ENCODE assay signal across 9 cellular contexts in the genomic region with DNA sequence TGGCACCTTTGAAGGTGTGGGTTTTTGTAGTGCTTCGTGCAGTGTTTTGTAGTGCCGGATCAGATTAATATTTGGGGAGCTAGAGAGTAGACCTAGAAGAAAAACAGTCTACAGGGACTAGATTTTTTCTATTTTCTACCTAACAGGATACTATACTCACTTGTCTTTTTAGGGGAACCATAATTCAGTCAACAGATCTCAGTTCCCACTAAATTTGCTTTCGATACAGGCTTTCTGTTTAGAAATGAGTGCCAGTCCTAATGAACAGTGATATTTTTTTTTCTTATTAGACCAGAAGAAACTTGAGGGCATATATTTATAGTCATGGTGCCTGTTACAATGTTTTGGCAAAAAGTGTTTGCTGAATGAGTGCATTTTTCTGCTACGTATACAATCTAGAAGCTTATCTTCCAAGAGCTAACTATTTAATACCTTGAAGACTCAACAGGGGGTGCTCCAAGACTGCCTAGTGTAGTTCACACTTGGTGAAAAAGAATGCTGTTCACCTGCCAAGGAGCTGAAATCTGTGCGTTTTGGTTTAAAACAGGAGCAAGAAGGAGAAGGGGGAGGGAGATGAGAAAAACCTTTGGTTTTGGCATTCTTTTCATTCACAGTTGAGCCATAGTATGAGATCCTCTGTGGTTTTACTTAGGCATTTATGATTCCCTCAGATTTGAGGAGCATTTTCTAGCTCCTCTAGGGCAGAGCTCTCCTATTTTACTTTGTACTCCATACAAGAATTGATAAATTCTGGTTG. TPM values are rescaled to one million over a fixed set of nuclear protein-coding genes. Genes with fewer than 3 reads are reported as not detected.
DNase-seq lines count a peak whose midpoint lies in the region; ATAC-seq, FAIRE-seq and TF ChIP-seq lines count a peak whose summit lies in the region.
"Had no signal": no experiment of that assay in that cellular context is flagged by ENCODE, and none has a peak within 500 bp of the region (broad histone marks: within the 10 kb centered on the region; RNA-seq: fewer than 3 reads in every experiment).

No MANE protein-coding gene starts in this region.

- no peaks in the 10 kb centered on the region for H3K9me2 ChIP-seq in Loucy (replicated peaks; ENCODE audit: low read depth, low read length)

- H3K9me3 ChIP-seq in Loucy (ENCODE audit: insufficient read depth, low read depth, low read length), result no peaks in the 10 kb centered on the region

- no peaks in the 10 kb centered on the region for H3K79me2 ChIP-seq in Loucy (ENCODE audit: insufficient read depth, low read length)

- H3K36me3 ChIP-seq in BJ (ENCODE audit: control insufficient read depth, insufficient read depth, low read length) (no peaks in the 10 kb centered on the region), Loucy (ENCODE audit: insufficient read depth, low read length) (no peaks in the 10 kb centered on the region)

- no peak overlapping the region for H3K9ac ChIP-seq in Loucy (ENCODE audit: low read depth, low read length, poor library complexity, severe bottlenecking)

- no peaks in the 10 kb centered on the region for H4K20me1 ChIP-seq in Loucy (ENCODE audit: insufficient read depth, low read length, poor library complexity, severe bottlenecking)

- ATAC-seq in HG02610 (IDR thresholded peaks at IDR 0.05; ENCODE audit: unreplicated experiment), result no peak
- ATAC-seq in GM21526 (IDR thresholded peaks at IDR 0.05; ENCODE audit: low FRiP score, unreplicated experiment), result no peak

- POLR2A ChIA-PET in BJ (lab: Charles Lee), result no interaction called here

- no peaks in the 10 kb centered on the region for H3K4me1 ChIP-seq in Loucy (ENCODE audit: insufficient read depth, low read length, poor library complexity, severe bottlenecking)

- peak; percentile 26 for FAIRE-seq in GM12891 (lab: Jason Lieb, UNC)

- H3F3A ChIP-seq in Loucy (ENCODE audit: low read depth), result no peaks in the 10 kb centered on the region

- peak; percentile 53 for DNase-seq in BJ (ENCODE audit: low read depth)
- DNase-seq in GM12891 (ENCODE audit: insufficient read length, low spot score), result no peak
- peak; percentile 44 to 89 for DNase-seq in SW 1271 (lab: John Stamatoyannopoulos, UW)
- peak; percentile 93 for DNase-seq in fibroblast of the aortic adventitia (ENCODE audit: low read depth)
- DNase-seq in occipital lobe (lab: John Stamatoyannopoulos, UW), result peak; percentile 4

- H2AFZ ChIP-seq in Loucy (ENCODE audit: low read length), result no peak overlapping the region

- TF ChIP-seq CTCF in BJ (IDR thresholded peaks at IDR 0.05; ENCODE audit: insufficient read depth, low read depth, low read length) (peak; percentile 74), Loucy (conservative IDR thresholded peaks at IDR 0.05; ENCODE audit: low read length) (peak; percentile 76), fibroblast of the aortic adventitia (IDR thresholded peaks at IDR 0.05; ENCODE audit: insufficient read depth, low read length) (peak; percentile 75)

- H3K4me3 ChIP-seq in BJ (ENCODE audit: low read depth, low read length) (no peak overlapping the region), Loucy (ENCODE audit: low read length, poor library complexity, severe bottlenecking) (no peak overlapping the region), fibroblast of the aortic adventitia (ENCODE audit: low read depth, low read length) (no peak overlapping the region)

- H3K4me2 ChIP-seq in Loucy (ENCODE audit: low read depth, low read length, poor library complexity, severe bottlenecking), result no peak overlapping the region

- CTCF ChIA-PET in BJ (lab: Yijun Ruan, JAX), result interaction anchor here (0.6 to 4.4 kb wide), 58 partner anchors 8 to 828 kb away, joined by 3 to 49 read pairs (median 4); partner anchors contain the start of genes ANKRD49, C11orf97 and PANX1

- H3K27me3 ChIP-seq in BJ (ENCODE audit: control insufficient read depth, insufficient read depth, low read length), result peaks cover 4% of the 10 kb centered on the region
- no peaks in the 10 kb centered on the region for H3K27me3 ChIP-seq in Loucy (ENCODE audit: insufficient read depth, low read length, poor library complexity, severe bottlenecking)

- TF ChIP-seq POLR2A in GM12891 (IDR thresholded peaks at IDR 0.05; ENCODE audit: low read depth, low read length), result no peak

TF ChIP-seq in GM12891, 5 proteins besides CTCF, POLR2A, EP300 and RAD21:
- TF ChIP-seq SPI1 (IDR thresholded peaks at IDR 0.05; ENCODE audit: low read depth, low read length), result no peak
- no peak for TF ChIP-seq PAX5 (IDR thresholded peaks at IDR 0.05; ENCODE audit: insufficient read depth, low read length, severe bottlenecking)
- TF ChIP-seq POLR2AphosphoS5 (IDR thresholded peaks at IDR 0.05; ENCODE audit: low read depth, low read length), result no peak
- TF ChIP-seq POU2F2 (IDR thresholded peaks at IDR 0.05; ENCODE audit: low read depth, low read length), result no peak
- TF ChIP-seq TAF1 (IDR thresholded peaks at IDR 0.05; ENCODE audit: low read depth, low read length), result no peak

RNA-seq across cellular contexts. Expression of gene VSTM5, which starts 44.9 kb away (rescaled TPM):
- 0.63 and 0.74 TPM in 2 replicates for polyA plus RNA-seq in BJ (2011; rRNA removed)
- 1.1 and 1.6 TPM in 2 replicates for polyA minus RNA-seq in BJ (2011; rRNA and poly(A)+ RNA removed)
- polyA plus RNA-seq in GM12891 (2012; ENCODE audit: low read depth, missing spikeins), result not detected
- total RNA-seq in fibroblast of the aortic adventitia (ENCODE audit: low replicate concordance) (0.18 and 0.25 TPM in 2 replicates), occipital lobe (1.1 TPM)
- total RNA-seq: mononuclear cell had no signal
